11 cellular contexts compared by ENCODE assay signal in genomic region chr15:72902245-72902928, GRCh38.
DNase-seq lines count a peak whose midpoint lies in the region; ATAC-seq and TF ChIP-seq lines count a peak whose summit lies in the region.
"Had no signal": no experiment of that assay in that cellular context is flagged by ENCODE, and none has a peak within 500 bp of the region (broad histone marks: within the 10 kb centered on the region; RNA-seq: fewer than 3 reads in every experiment).

No MANE protein-coding gene starts in this region.

- no peak for TF ChIP-seq CTCF in upper lobe of left lung (IDR thresholded peaks at IDR 0.05)

- TF ChIP-seq EP300 in upper lobe of left lung (IDR thresholded peaks at IDR 0.05): no peak

- no peaks in the 10 kb centered on the region for H3K9me3 ChIP-seq in upper lobe of left lung
- H3K9me3 ChIP-seq: neutrophil had no signal

- DNase-seq in M059J (ENCODE audit: low read depth) (peak; percentile 62), mucosa of gallbladder (ENCODE audit: low spot score) (peak; percentile 66), upper lobe of left lung (peak; percentile 51 to 75), NCI-H345 treated with DMSO at 0.1 percent for 48 hours (lab: John Stamatoyannopoulos, UW; ENCODE audit: unreplicated experiment) (no peak)
- no peak for DNase-seq in stimulated activated CD8-positive, alpha-beta memory T cell treated with anti-CD3 and anti-CD28 coated beads, Interleukin-4, amount 100 ng/mL, for 48 hours
- DNase-seq: activated naive CD4-positive, alpha-beta T cell treated with anti-CD3 and anti-CD28 coated beads for 36 hours; erythroblast; NCI-H524 treated with DMSO at 0.1 percent for 48 hours had no signal

- H3K27ac ChIP-seq in upper lobe of left lung: no peak overlapping the region
- H3K27ac ChIP-seq: neutrophil had no signal

- no peaks in the 10 kb centered on the region for H3K27me3 ChIP-seq in upper lobe of left lung

- 16 to 25% methylated on average over 13 to 15 of the region's 15 CpGs for WGBS in upper lobe of left lung, 2 donors

- ATAC-seq in esophagus mucosa: peak; percentile 22
- ATAC-seq in upper lobe of left lung (ENCODE audit: low FRiP score in 2 of 2): peak; percentile 73 to 95
- ATAC-seq in GM18505 (IDR thresholded peaks at IDR 0.05; ENCODE audit: unreplicated experiment): no peak

- no peak for TF ChIP-seq POLR2A in upper lobe of left lung (IDR thresholded peaks at IDR 0.05)
- no peak for TF ChIP-seq POLR2A in GM18505 (IDR thresholded peaks at IDR 0.05; ENCODE audit: borderline replicate concordance, extremely low read depth, insufficient read depth, insufficient read length)

- no peak overlapping the region for H3K4me3 ChIP-seq in upper lobe of left lung

- no peaks in the 10 kb centered on the region for H3K36me3 ChIP-seq in upper lobe of left lung
- H3K36me3 ChIP-seq: neutrophil had no signal

- peaks cover 10 to 14% (median 11%) of the 10 kb centered on the region in 4 donors for H3K4me1 ChIP-seq in upper lobe of left lung

Comparison
In these comparisons a context has a peak if more than half of its experiments do, and no peak if none do; other contexts are left out.
1. DNase-seq: peak in M059J (single experiment), mucosa of gallbladder (single experiment) and upper lobe of left lung (2 of 2); none in NCI-H345 treated with DMSO at 0.1 percent for 48 hours (single experiment) and stimulated activated CD8-positive, alpha-beta memory T cell treated with anti-CD3 and anti-CD28 coated beads, Interleukin-4, amount 100 ng/mL, for 48 hours (single experiment).